8 cellular contexts compared by ENCODE assay signal in genomic region chr9:72524820-72525539, GRCh38. TPM values are rescaled to one million over a fixed set of nuclear protein-coding genes. Genes with fewer than 3 reads are reported as not detected.
A peak's percentile ranks its signal among the peaks of the same experiment; 100 is the strongest.
DNase-seq lines count a peak whose midpoint lies in the region; ATAC-seq lines count a peak whose summit lies in the region.

No MANE protein-coding gene starts in this region.

- peak; percentile 72 for DNase-seq in activated naive CD4-positive, alpha-beta T cell treated with anti-CD3 and anti-CD28 coated beads for 36 hours
- no peak for DNase-seq in activated naive CD4-positive, alpha-beta T cell treated with anti-CD3 and anti-CD28 coated beads, Interleukin-2, amount 50 U/mL, for 16 hours
- DNase-seq in activated T-cell treated with anti-CD3 and anti-CD28 coated beads for 48 hours (ENCODE audit: low read depth) (peak; percentile 18), glomerular visceral epithelial cell (ENCODE audit: extremely low spot score) (peak; percentile 98), HuH-7.5 (ENCODE audit: low spot score) (no peak)
- peak; percentile 19 to 27 (median 22) for DNase-seq in stimulated activated CD4-positive, alpha-beta T cell treated with anti-CD3 and anti-CD28 coated beads, Interleukin-12 subunit alpha, Interleukin-12 subunit beta, amount 100 ng/mL, for 48 hours (ENCODE audit: low read depth in 2 of 3, low spot score in 1 of 3)

- H3K27me3 Mint-ChIP-seq in activated naive CD4-positive, alpha-beta T cell treated with anti-CD3 and anti-CD28 coated beads for 36 hours (ENCODE audit: low read depth), result no peaks in the 10 kb centered on the region

- no peaks in the 10 kb centered on the region for H3K36me3 Mint-ChIP-seq in activated naive CD4-positive, alpha-beta T cell treated with anti-CD3 and anti-CD28 coated beads for 36 hours (ENCODE audit: low read depth)

- CTCF ChIA-PET in activated naive CD4-positive, alpha-beta T cell treated with anti-CD3 and anti-CD28 coated beads for 36 hours (lab: Charles Lee), result no interaction called here

- no peaks in the 10 kb centered on the region for H3K9me3 Mint-ChIP-seq in activated naive CD4-positive, alpha-beta T cell treated with anti-CD3 and anti-CD28 coated beads for 36 hours

- H3K4me1 Mint-ChIP-seq in activated naive CD4-positive, alpha-beta T cell treated with anti-CD3 and anti-CD28 coated beads for 36 hours (ENCODE audit: low read depth), result peaks cover 38% of the 10 kb centered on the region

- H3K27ac Mint-ChIP-seq in activated naive CD4-positive, alpha-beta T cell treated with anti-CD3 and anti-CD28 coated beads for 36 hours, result peak overlapping the region; percentile 91

- no peak overlapping the region for H3K4me3 Mint-ChIP-seq in activated naive CD4-positive, alpha-beta T cell treated with anti-CD3 and anti-CD28 coated beads for 36 hours

- intact Hi-C loops in activated naive CD4-positive, alpha-beta T cell treated with anti-CD3 and anti-CD28 coated beads for 36 hours (cut with micrococcal nuclease), result loop anchor here (1.0 to 10.0 kb wide), 6 partner anchors 233 to 743 kb away; partner anchors contain the start of genes ABHD17B, ANXA1 and C9orf85

- ATAC-seq in HG03095 (IDR thresholded peaks at IDR 0.05; ENCODE audit: unreplicated experiment) (peak; percentile 42), HG02970 (IDR thresholded peaks at IDR 0.05; ENCODE audit: low FRiP score, unreplicated experiment) (no peak)

RNA-seq across cellular contexts. Expression of gene TMC1, which starts 3.6 kb away (rescaled TPM):
- not detected for total RNA-seq in activated naive CD4-positive, alpha-beta T cell treated with anti-CD3 and anti-CD28 coated beads for 36 hours

Comparison
In these comparisons a context has a peak if more than half of its experiments do, and no peak if none do; other contexts are left out.
1. DNase-seq: peak in activated naive CD4-positive, alpha-beta T cell treated with anti-CD3 and anti-CD28 coated beads for 36 hours (single experiment), activated T-cell treated with anti-CD3 and anti-CD28 coated beads for 48 hours (single experiment), glomerular visceral epithelial cell (single experiment) and stimulated activated CD4-positive, alpha-beta T cell treated with anti-CD3 and anti-CD28 coated beads, Interleukin-12 subunit alpha, Interleukin-12 subunit beta, amount 100 ng/mL, for 48 hours (3 of 3); none in activated naive CD4-positive, alpha-beta T cell treated with anti-CD3 and anti-CD28 coated beads, Interleukin-2, amount 50 U/mL, for 16 hours (single experiment) and HuH-7.5 (single experiment).